ENCODE assay signal across 1 cellular context in genomic region chr17:27545562-27546229, GRCh38.
A peak's percentile ranks its signal among the peaks of the same experiment; 100 is the strongest.
TF ChIP-seq lines count a peak whose summit lies in the region.

No MANE protein-coding gene starts in this region.

TF ChIP-seq in K562, 482 proteins besides CTCF, POLR2A, EP300 and RAD21 (continued from another document):
- TF ChIP-seq PBX2 (CRISPR knock-in tag; IDR thresholded peaks at IDR 0.05; ENCODE audit: low read depth) (no peak), PBX2 (tag; conservative IDR thresholded peaks at IDR 0.05; ENCODE audit: low read depth) (peak; percentile 91), ZFP36 (IDR thresholded peaks at IDR 0.05; ENCODE audit: low read depth, low read length, partially characterized antibody) (peak; percentile 61), CXXC5 (CRISPR knock-in tag; IDR thresholded peaks at IDR 0.05) (peak; percentile 11; the same call in 1 of the 2 replicates), TEAD4 (IDR thresholded peaks at IDR 0.05; ENCODE audit: low read length) (0 out of 2 replicates have a peak, but pooled peaks have one; percentile 40), TEAD4 (CRISPR knock-in tag; IDR thresholded peaks at IDR 0.05; ENCODE audit: borderline replicate concordance) (no peak), PHF21A (IDR thresholded peaks at IDR 0.05; ENCODE audit: borderline replicate concordance, low read depth) (no peak), TCF7 (IDR thresholded peaks at IDR 0.05; ENCODE audit: borderline replicate concordance) (peak; percentile 93), PKNOX1 (IDR thresholded peaks at IDR 0.05) (peak; percentile 88), FOXJ2 (tag; IDR thresholded peaks at IDR 0.05) (no peak), TFAP4 (CRISPR knock-in tag; IDR thresholded peaks at IDR 0.05; ENCODE audit: borderline replicate concordance) (peak; percentile 39; the same call in 1 of the 2 replicates), MEIS2 (IDR thresholded peaks at IDR 0.05; ENCODE audit: partially characterized antibody) (peak; percentile 96), FIP1L1 (IDR thresholded peaks at IDR 0.05; ENCODE audit: low read depth, low read length, poor library complexity, severe bottlenecking) (no peak), L3MBTL2 (IDR thresholded peaks at IDR 0.05) (peak; percentile 37), CBFA2T2 (conservative IDR thresholded peaks at IDR 0.05) (0 out of 2 replicates have a peak, but pooled peaks have one; percentile 13), E2F3 (CRISPR knock-in tag; IDR thresholded peaks at IDR 0.05) (no peak), BCOR (IDR thresholded peaks at IDR 0.05) (no peak)
